11 cellular contexts compared by ENCODE assay signal in genomic region chr1:42730988-42731387, GRCh38. TPM values are rescaled to one million over a fixed set of nuclear protein-coding genes. Genes with fewer than 3 reads are reported as not detected.
A peak's percentile ranks its signal among the peaks of the same experiment; 100 is the strongest.
DNase-seq lines count a peak whose midpoint lies in the region; ATAC-seq and TF ChIP-seq lines count a peak whose summit lies in the region.
"Had no signal": no experiment of that assay in that cellular context is flagged by ENCODE, and none has a peak within 500 bp of the region (broad histone marks: within the 10 kb centered on the region; RNA-seq: fewer than 3 reads in every experiment).

No MANE protein-coding gene starts in this region.

- no peaks in the 10 kb centered on the region for H3K36me3 Mint-ChIP-seq in osteocyte (ENCODE audit: unreplicated experiment)
- no peaks in the 10 kb centered on the region for H3K36me3 Mint-ChIP-seq in naive thymus-derived CD8-positive, alpha-beta T cell
- H3K36me3 Mint-ChIP-seq: naive thymus-derived CD4-positive, alpha-beta T cell had no signal

- DNase-seq in DMS53 treated with DMSO at 0.1 percent for 48 hours (lab: John Stamatoyannopoulos, UW; ENCODE audit: unreplicated experiment) (peak; percentile 61), M059J (ENCODE audit: low read depth) (peak; percentile 32), osteocyte (ENCODE audit: extremely low spot score, unreplicated experiment) (peak; percentile 42), dedifferentiated amniotic fluid mesenchymal stem cell (ENCODE audit: extremely low spot score) (no peak)
- peak in 2 of 3 experiments; percentile 18 to 27 for DNase-seq in activated CD8-positive, alpha-beta memory T cell treated with anti-CD3 and anti-CD28 coated beads for 48 hours (ENCODE audit: low read depth in 2 of 3, low spot score in 2 of 3)
- no peak for DNase-seq in naive thymus-derived CD8-positive, alpha-beta T cell
- DNase-seq in central memory CD4-positive, alpha-beta T cell: no peak
- DNase-seq: dorsolateral prefrontal cortex had no signal

- POLR2A ChIA-PET in naive thymus-derived CD8-positive, alpha-beta T cell (lab: Charles Lee): interaction anchor here (0.6 kb wide), 1 partner anchor 138 kb away, joined by 5 read pairs; no protein-coding TSS in a partner anchor

- no peaks in the 10 kb centered on the region for H3K4me1 Mint-ChIP-seq in osteocyte (ENCODE audit: unreplicated experiment)
- no peaks in the 10 kb centered on the region for H3K4me1 Mint-ChIP-seq in naive thymus-derived CD8-positive, alpha-beta T cell

- H3K9me3 Mint-ChIP-seq in osteocyte (ENCODE audit: unreplicated experiment): no peaks in the 10 kb centered on the region
- H3K9me3 Mint-ChIP-seq in naive thymus-derived CD8-positive, alpha-beta T cell: no peaks in the 10 kb centered on the region
- H3K9me3 Mint-ChIP-seq: naive thymus-derived CD4-positive, alpha-beta T cell had no signal

- no peak for TF ChIP-seq CTCF in osteocyte (IDR thresholded peaks at IDR 0.05)

- no peak overlapping the region for H3K27ac Mint-ChIP-seq in osteocyte (ENCODE audit: unreplicated experiment)
- no peak overlapping the region for H3K27ac Mint-ChIP-seq in naive thymus-derived CD8-positive, alpha-beta T cell

- H3K4me3 Mint-ChIP-seq in osteocyte (ENCODE audit: unreplicated experiment): no peak overlapping the region
- H3K4me3 Mint-ChIP-seq in naive thymus-derived CD8-positive, alpha-beta T cell: no peak overlapping the region
- H3K4me3 Mint-ChIP-seq: naive thymus-derived CD4-positive, alpha-beta T cell had no signal

- no peaks in the 10 kb centered on the region for H3K27me3 Mint-ChIP-seq in osteocyte (ENCODE audit: unreplicated experiment)
- no peaks in the 10 kb centered on the region for H3K27me3 Mint-ChIP-seq in naive thymus-derived CD8-positive, alpha-beta T cell
- H3K27me3 Mint-ChIP-seq: naive thymus-derived CD4-positive, alpha-beta T cell had no signal

- ATAC-seq in naive thymus-derived CD8-positive, alpha-beta T cell: no peak
- ATAC-seq in HG03108 (IDR thresholded peaks at IDR 0.05; ENCODE audit: unreplicated experiment): no peak
- ATAC-seq: naive thymus-derived CD4-positive, alpha-beta T cell had no signal

RNA-seq across cellular contexts. Expression of gene CLDN19, which starts 9.0 kb away (rescaled TPM):
- not detected in 2 replicates for total RNA-seq in M059J (2014; rRNA removed; shearing (Covaris generic))
- not detected in 2 replicates for total RNA-seq in osteocyte
- not detected for total RNA-seq in naive thymus-derived CD8-positive, alpha-beta T cell
- not detected for polyA plus RNA-seq in naive thymus-derived CD8-positive, alpha-beta T cell
- total RNA-seq: naive thymus-derived CD4-positive, alpha-beta T cell; SJSA1 had no signal
- polyA plus RNA-seq: naive thymus-derived CD4-positive, alpha-beta T cell had no signal

RNA-seq across cellular contexts. Expression of gene P3H1, which starts 35.8 kb away (rescaled TPM):
- total RNA-seq in M059J (2014; rRNA removed; shearing (Covaris generic)): 176 and 247 TPM in 2 replicates
- total RNA-seq in osteocyte: 210 and 221 TPM in 2 replicates
- total RNA-seq in naive thymus-derived CD8-positive, alpha-beta T cell: 10 to 100 TPM; 48.4 to 55.2 TPM
- polyA plus RNA-seq in naive thymus-derived CD8-positive, alpha-beta T cell: 10 to 100 TPM in 1 of 3 donors, 1 to 10 TPM in 2; 4.3 to 11.1 (median 6.9) TPM

RNA-seq across cellular contexts. Expression of gene C1orf50, which starts 36.1 kb away (rescaled TPM):
- 8.5 and 9.6 TPM in 2 replicates for total RNA-seq in M059J (2014; rRNA removed; shearing (Covaris generic))
- total RNA-seq in osteocyte: 5.3 and 5.6 TPM in 2 replicates
- total RNA-seq in naive thymus-derived CD8-positive, alpha-beta T cell: 10 to 100 TPM; 22.4 to 25.1 TPM
- polyA plus RNA-seq in naive thymus-derived CD8-positive, alpha-beta T cell: 1 to 10 TPM; 2.6 to 3.2 (median 3.1) TPM

RNA-seq across cellular contexts. Expression of gene YBX1, which starts 48.8 kb away (rescaled TPM):
- 851 and 884 TPM in 2 replicates for total RNA-seq in M059J (2014; rRNA removed; shearing (Covaris generic))
- total RNA-seq in osteocyte: 529 and 538 TPM in 2 replicates
- total RNA-seq in naive thymus-derived CD8-positive, alpha-beta T cell: 100 to 1,000 TPM; 308 to 319 TPM
- 10 to 100 TPM; 80.5 to 89.2 (median 83.0) TPM for polyA plus RNA-seq in naive thymus-derived CD8-positive, alpha-beta T cell

RNA-seq across cellular contexts. Expression of gene TMEM269, which starts 53.8 kb away (rescaled TPM):
- 0.02 TPM in 1 of 2 replicates, not detected in the other for total RNA-seq in M059J (2014; rRNA removed; shearing (Covaris generic))
- 0.21 and 0.67 TPM in 2 replicates for total RNA-seq in osteocyte
- total RNA-seq in naive thymus-derived CD8-positive, alpha-beta T cell: 1 to 10 TPM in 1 of 2 experiments, under 1 TPM in 1; 0.49 to 1.0 TPM
- under 1 TPM in 1 of 3 donors, not detected in 2; 0.06 TPM for polyA plus RNA-seq in naive thymus-derived CD8-positive, alpha-beta T cell
- total RNA-seq: SJSA1 had no signal
- polyA plus RNA-seq: naive thymus-derived CD4-positive, alpha-beta T cell had no signal

Comparison
In these comparisons a context has a peak if more than half of its experiments do, and no peak if none do; other contexts are left out.
1. DNase-seq: peak in DMS53 treated with DMSO at 0.1 percent for 48 hours (single experiment), M059J (single experiment), activated CD8-positive, alpha-beta memory T cell treated with anti-CD3 and anti-CD28 coated beads for 48 hours (2 of 3) and osteocyte (single experiment); none in naive thymus-derived CD8-positive, alpha-beta T cell (0 of 10), central memory CD4-positive, alpha-beta T cell (single experiment) and dedifferentiated amniotic fluid mesenchymal stem cell (single experiment).